19 cellular contexts compared by ENCODE assay signal in genomic region chr5:109855056-109855455, GRCh38.
A peak's percentile ranks its signal among the peaks of the same experiment; 100 is the strongest.
DNase-seq lines count a peak whose midpoint lies in the region; ATAC-seq, FAIRE-seq and TF ChIP-seq lines count a peak whose summit lies in the region.
"Had no signal": no experiment of that assay in that cellular context is flagged by ENCODE, and none has a peak within 500 bp of the region (broad histone marks: within the 10 kb centered on the region; RNA-seq: fewer than 3 reads in every experiment).

No MANE protein-coding gene starts in this region.

- no peak overlapping the region for H2AFZ ChIP-seq in astrocyte (ENCODE audit: low read depth, low read length)

- H4K20me1 ChIP-seq in astrocyte (ENCODE audit: insufficient read depth, low read length), result no peaks in the 10 kb centered on the region

- no peaks in the 10 kb centered on the region for H3K79me2 ChIP-seq in astrocyte (ENCODE audit: insufficient read depth, low read length)

- peaks cover 47% of the 10 kb centered on the region for H3K36me3 Mint-ChIP-seq in CD4-positive, CD25-positive, alpha-beta regulatory T cell
- H3K36me3 Mint-ChIP-seq in astrocyte (ENCODE audit: low read depth, unreplicated experiment), result peaks cover 20% of the 10 kb centered on the region

- TF ChIP-seq CTCF in astrocyte (IDR thresholded peaks at IDR 0.05; ENCODE audit: insufficient read depth, low read depth, low read length) (no peak), colonic mucosa (IDR thresholded peaks at IDR 0.05) (no peak)

- no peaks in the 10 kb centered on the region for H3K9me3 Mint-ChIP-seq in CD4-positive, CD25-positive, alpha-beta regulatory T cell
- H3K9me3 Mint-ChIP-seq in astrocyte (ENCODE audit: unreplicated experiment), result peaks cover 1% of the 10 kb centered on the region

- no peak for ATAC-seq in CD4-positive, CD25-positive, alpha-beta regulatory T cell (ENCODE audit: low read depth in 2 of 2)
- no peak for ATAC-seq in GM21390 (IDR thresholded peaks at IDR 0.05; ENCODE audit: unreplicated experiment)
- no peak for ATAC-seq in GM21576 (IDR thresholded peaks at IDR 0.05; ENCODE audit: unreplicated experiment)
- ATAC-seq in GM18519 (IDR thresholded peaks at IDR 0.05; ENCODE audit: low FRiP score, unreplicated experiment), result no peak
- ATAC-seq: A549 had no signal

- no peak overlapping the region for H3K4me3 Mint-ChIP-seq in CD4-positive, CD25-positive, alpha-beta regulatory T cell
- H3K4me3 Mint-ChIP-seq in astrocyte (ENCODE audit: unreplicated experiment), result no peak overlapping the region

- H3K4me1 ChIP-seq in CD4-positive, CD25-positive, alpha-beta regulatory T cell (ENCODE audit: control insufficient read depth, insufficient read depth, low read length, poor library complexity, severe bottlenecking), result peaks cover 52% of the 10 kb centered on the region
- no peaks in the 10 kb centered on the region for H3K4me1 ChIP-seq in astrocyte (ENCODE audit: insufficient read depth, low read length)
- H3K4me1 ChIP-seq in colonic mucosa, result no peaks in the 10 kb centered on the region
- H3K4me1 ChIP-seq: A549 had no signal

- H3K4me3 ChIP-seq in CD4-positive, CD25-positive, alpha-beta regulatory T cell (ENCODE audit: low read depth, low read length), result no peak overlapping the region
- no peak overlapping the region for H3K4me3 ChIP-seq in astrocyte (ENCODE audit: insufficient read depth, low read depth, low read length)
- no peak overlapping the region for H3K4me3 ChIP-seq in colonic mucosa
- H3K4me3 ChIP-seq: A549 had no signal

- no peaks in the 10 kb centered on the region for H3K9me3 ChIP-seq in CD4-positive, CD25-positive, alpha-beta regulatory T cell (ENCODE audit: control insufficient read depth in 2 of 2, low read length in 2 of 2)
- H3K9me3 ChIP-seq in astrocyte (ENCODE audit: insufficient read depth, low read depth, low read length) (no peaks in the 10 kb centered on the region), colonic mucosa (no peaks in the 10 kb centered on the region)
- H3K9me3 ChIP-seq: A549 had no signal

- peaks cover 38 to 75% (median 46%) of the 10 kb centered on the region in 4 donors for H3K4me1 Mint-ChIP-seq in CD4-positive, CD25-positive, alpha-beta regulatory T cell
- H3K4me1 Mint-ChIP-seq in astrocyte (ENCODE audit: low read depth, unreplicated experiment), result peaks cover 35% of the 10 kb centered on the region

- H3K27ac ChIP-seq in CD4-positive, CD25-positive, alpha-beta regulatory T cell (ENCODE audit: insufficient read depth, low read length, poor library complexity, severe bottlenecking), result peak overlapping the region; percentile 66
- H3K27ac ChIP-seq in astrocyte (ENCODE audit: low read depth, low read length) (no peak overlapping the region), colonic mucosa (no peak overlapping the region)
- H3K27ac ChIP-seq: A549, C4-2B had no signal

- H3K9ac ChIP-seq in astrocyte (ENCODE audit: low read length) (no peak overlapping the region), colonic mucosa (ENCODE audit: low read depth in 2 of 2, low read length in 2 of 2) (no peak overlapping the region)

- H3K4me2 ChIP-seq in astrocyte (ENCODE audit: low read length), result no peak overlapping the region
- H3K4me2 ChIP-seq: A549 had no signal

- no peaks in the 10 kb centered on the region for H3K27me3 Mint-ChIP-seq in CD4-positive, CD25-positive, alpha-beta regulatory T cell
- H3K27me3 Mint-ChIP-seq in astrocyte (ENCODE audit: low read depth, unreplicated experiment), result no peaks in the 10 kb centered on the region

- H3K36me3 ChIP-seq in CD4-positive, CD25-positive, alpha-beta regulatory T cell (ENCODE audit: control insufficient read depth, insufficient read depth, low read length), result peaks cover 18% of the 10 kb centered on the region
- H3K36me3 ChIP-seq in astrocyte (ENCODE audit: insufficient read depth, low read length) (peaks cover 21% of the 10 kb centered on the region), colonic mucosa (no peaks in the 10 kb centered on the region)

- no peaks in the 10 kb centered on the region for H3K27me3 ChIP-seq in CD4-positive, CD25-positive, alpha-beta regulatory T cell (ENCODE audit: control insufficient read depth, insufficient read depth, low read length)
- H3K27me3 ChIP-seq in astrocyte (ENCODE audit: insufficient read depth, low read length) (no peaks in the 10 kb centered on the region), colonic mucosa (no peaks in the 10 kb centered on the region)

- H3K27ac Mint-ChIP-seq in CD4-positive, CD25-positive, alpha-beta regulatory T cell, result no peak overlapping the region
- no peak overlapping the region for H3K27ac Mint-ChIP-seq in astrocyte (ENCODE audit: unreplicated experiment)

- FAIRE-seq in astrocyte (lab: Jason Lieb, UNC), result no peak
- FAIRE-seq: A549, G401.6, GM12892 had no signal

- DNase-seq in CD4-positive, CD25-positive, alpha-beta regulatory T cell, result no peak
- DNase-seq in HT1080 (ENCODE audit: low read depth) (peak; percentile 51), astrocyte (ENCODE audit: low read depth) (peak; percentile 66), kidney glomerular epithelial cell (lab: John Stamatoyannopoulos, UW) (peak; percentile 5), colonic mucosa (no peak)
- DNase-seq: Calu3, GOT3, Kasumi-1, NCI-H1436, NCI-H2029 treated with DMSO at 0.1 percent for 48 hours, NCI-H524, RPMI8226 had no signal

- intact Hi-C loops in colonic mucosa (cut with DNase I), result no loop called here

Comparison
In these comparisons a context has a peak if more than half of its experiments do, and no peak if none do; other contexts are left out.
1. DNase-seq: peak in HT1080 (single experiment), astrocyte (single experiment) and kidney glomerular epithelial cell (single experiment); none in CD4-positive, CD25-positive, alpha-beta regulatory T cell (0 of 3) and colonic mucosa (single experiment).